In genomic region chr1:7470904-7471638, GRCh38 we compare ENCODE assay signal across 9 cellular contexts.
DNase-seq lines count a peak whose midpoint lies in the region; ATAC-seq and TF ChIP-seq lines count a peak whose summit lies in the region.
"Had no signal": no experiment of that assay in that cellular context is flagged by ENCODE, and none has a peak within 500 bp of the region (broad histone marks: within the 10 kb centered on the region; RNA-seq: fewer than 3 reads in every experiment).

No MANE protein-coding gene starts in this region.

- peaks cover 7 to 12% of the 10 kb centered on the region in 2 donors for H3K4me1 ChIP-seq in duodenal mucosa (ENCODE audit: control insufficient read depth in 1 of 2, insufficient read depth in 2 of 2, low read length in 2 of 2)
- H3K4me1 ChIP-seq: gastrocnemius medialis had no signal

- no peak for ATAC-seq in stimulated activated naive CD8-positive, alpha-beta T cell treated with anti-CD3 and anti-CD28 coated beads, Interleukin-15, Interleukin-2, amounts not matched to agents 100 U/mL and 50 U/mL, for 24 hours
- ATAC-seq in GM21447 (IDR thresholded peaks at IDR 0.05; ENCODE audit: unreplicated experiment) = no peak
- ATAC-seq in HG03139 (IDR thresholded peaks at IDR 0.05; ENCODE audit: unreplicated experiment) = no peak

- no peaks in the 10 kb centered on the region for H3K9me3 ChIP-seq in duodenal mucosa (ENCODE audit: control insufficient read depth in 1 of 2, low read length in 2 of 2)
- H3K9me3 ChIP-seq: gastrocnemius medialis had no signal

- TF ChIP-seq POLR2A in NB4 (IDR thresholded peaks at IDR 0.05; ENCODE audit: extremely low read depth, insufficient read length) = no peak

- no peak for TF ChIP-seq CTCF in NB4 (IDR thresholded peaks at IDR 0.05; ENCODE audit: low read depth, low read length)

- DNase-seq in AG20443 (ENCODE audit: low spot score) (peak; percentile 96), NB4 (ENCODE audit: low read depth) (peak; percentile 10), myocyte (ENCODE audit: low read depth) (peak; percentile 98), NCI-H1105 (lab: John Stamatoyannopoulos, UW) (no peak)
- DNase-seq in stimulated activated naive CD8-positive, alpha-beta T cell treated with anti-CD3 and anti-CD28 coated beads, Interleukin-15, Interleukin-2, amounts not matched to agents 100 U/mL and 50 U/mL, for 24 hours = no peak
- DNase-seq: gastrocnemius medialis had no signal

- H3K27ac ChIP-seq in duodenal mucosa (ENCODE audit: low read depth, low read length) = peak overlapping the region; percentile 52
- H3K27ac ChIP-seq: gastrocnemius medialis had no signal

- H3K4me3 ChIP-seq in NB4 (ENCODE audit: low read depth, low read length) (no peak overlapping the region), duodenal mucosa (ENCODE audit: low read depth in 1 of 2, low read length in 2 of 2) (no peak overlapping the region)
- H3K4me3 ChIP-seq: gastrocnemius medialis had no signal

- H3K27me3 ChIP-seq in duodenal mucosa (ENCODE audit: control insufficient read depth in 1 of 2, insufficient read depth in 2 of 2, low read length in 2 of 2) = no peaks in the 10 kb centered on the region
- H3K27me3 ChIP-seq: gastrocnemius medialis had no signal

- no peaks in the 10 kb centered on the region for H3K36me3 ChIP-seq in duodenal mucosa (ENCODE audit: control insufficient read depth in 1 of 2, insufficient read depth in 2 of 2, low read length in 2 of 2)
- H3K36me3 ChIP-seq: gastrocnemius medialis had no signal

- H3K9ac ChIP-seq in duodenal mucosa (ENCODE audit: low read depth in 1 of 2, low read length in 2 of 2) = peak overlapping the region in 1 of 2 donors; percentile 43

Comparison
In these comparisons a context has a peak if more than half of its experiments do, and no peak if none do; other contexts are left out.
1. DNase-seq: peak in AG20443 (single experiment), NB4 (single experiment) and myocyte (single experiment); none in stimulated activated naive CD8-positive, alpha-beta T cell treated with anti-CD3 and anti-CD28 coated beads, Interleukin-15, Interleukin-2, amounts not matched to agents 100 U/mL and 50 U/mL, for 24 hours (single experiment) and NCI-H1105 (single experiment).